In genomic region chr11:60924110-60924905, GRCh38 we compare ENCODE assay signal across 8 cellular contexts. TPM values are rescaled to one million over a fixed set of nuclear protein-coding genes. Genes with fewer than 3 reads are reported as not detected.
DNase-seq lines count a peak whose midpoint lies in the region; ATAC-seq and TF ChIP-seq lines count a peak whose summit lies in the region.

Gene TMEM132A, plus strand, starts transcription at chr11:60924460. Its CDS starts 174 bp downstream, at chr11:60924634.

- H3K9ac ChIP-seq in neural progenitor cell = peak within 1 kb of the TSS; percentile 49

- peaks cover 13% of the 10 kb centered on the region for H3K4me1 ChIP-seq in CD8-positive, alpha-beta T cell (ENCODE audit: insufficient read depth, low read length)
- peaks cover 6% of the 10 kb centered on the region for H3K4me1 ChIP-seq in neural progenitor cell

- H2AFZ ChIP-seq in neural progenitor cell (replicated peaks) = peak within 1 kb of the TSS; percentile 80

- intact Hi-C loops in CD8-positive, alpha-beta T cell (cut with DNase I, micrococcal nuclease) = no loop called here

- peak within 1 kb of the TSS; percentile 12 for H3K27ac Mint-ChIP-seq in CD8-positive, alpha-beta T cell
- H3K27ac Mint-ChIP-seq in activated naive CD4-positive, alpha-beta T cell treated with anti-CD3 and anti-CD28 coated beads, Interleukin-2, amount 50 U/mL, for 72 hours = no peak within 1 kb of the TSS
- peak within 1 kb of the TSS; percentile 87 for H3K27ac Mint-ChIP-seq in neural progenitor cell

- H3K9me3 Mint-ChIP-seq in CD8-positive, alpha-beta T cell = no peaks in the 10 kb centered on the region
- no peaks in the 10 kb centered on the region for H3K9me3 Mint-ChIP-seq in activated naive CD4-positive, alpha-beta T cell treated with anti-CD3 and anti-CD28 coated beads, Interleukin-2, amount 50 U/mL, for 72 hours
- no peaks in the 10 kb centered on the region for H3K9me3 Mint-ChIP-seq in neural progenitor cell

- H3K27me3 ChIP-seq in CD8-positive, alpha-beta T cell (ENCODE audit: insufficient read depth, low read length) = no peaks in the 10 kb centered on the region
- no peaks in the 10 kb centered on the region for H3K27me3 ChIP-seq in neural progenitor cell

- no peak within 1 kb of the TSS for H3K27ac ChIP-seq in CD8-positive, alpha-beta T cell (ENCODE audit: low read depth, low read length)
- H3K27ac ChIP-seq in neural progenitor cell = no peak within 1 kb of the TSS

- H3F3A ChIP-seq in neural progenitor cell (ENCODE audit: low read depth) = no peaks in the 10 kb centered on the region

- peak within 1 kb of the TSS; percentile 67 for H3K4me3 Mint-ChIP-seq in CD8-positive, alpha-beta T cell
- H3K4me3 Mint-ChIP-seq in neural progenitor cell = peak within 1 kb of the TSS; percentile 97

- peak in 2 of 7 experiments; percentile 20 to 57 for DNase-seq in CD8-positive, alpha-beta T cell
- peak; percentile 86 for DNase-seq in GM20000 (ENCODE audit: low spot score)
- peak; percentile 82 for DNase-seq in NCI-H2171 treated with DMSO at 0.1 percent for 48 hours (lab: John Stamatoyannopoulos, UW)
- DNase-seq in activated naive CD4-positive, alpha-beta T cell treated with anti-CD3 and anti-CD28 coated beads, Interleukin-2, amount 50 U/mL, for 72 hours (ENCODE audit: low spot score in 2 of 2) = no peak
- no peak for DNase-seq in glomerular endothelial cell (ENCODE audit: extremely low read depth, low read depth, low spot score)
- peak; percentile 93 for DNase-seq in neural progenitor cell (ENCODE audit: low spot score)
- no peak for DNase-seq in NAMALWA (ENCODE audit: low spot score)

- H3K4me1 Mint-ChIP-seq in CD8-positive, alpha-beta T cell (ENCODE audit: low read depth) = peaks cover 16% of the 10 kb centered on the region
- peaks cover 32% of the 10 kb centered on the region for H3K4me1 Mint-ChIP-seq in neural progenitor cell

- peak; percentile 32 for ATAC-seq in CD8-positive, alpha-beta T cell
- ATAC-seq in activated naive CD4-positive, alpha-beta T cell treated with anti-CD3 and anti-CD28 coated beads, Interleukin-2, amount 50 U/mL, for 72 hours = peak; percentile 39 to 47
- no peak for ATAC-seq in GM21528 (IDR thresholded peaks at IDR 0.05; ENCODE audit: low FRiP score, unreplicated experiment)

- POLR2A ChIA-PET in CD8-positive, alpha-beta T cell (lab: Charles Lee) = interaction anchor here (0.9 to 1.4 kb wide), 4 partner anchors 10 to 21 kb away, joined by 3 to 11 read pairs (median 3); partner anchors contain the start of genes PRPF19 and TMEM109

- no peaks in the 10 kb centered on the region for H3K9me3 ChIP-seq in CD8-positive, alpha-beta T cell (ENCODE audit: low read length)
- H3K9me3 ChIP-seq in neural progenitor cell (ENCODE audit: low read depth) = no peaks in the 10 kb centered on the region

- peak within 1 kb of the TSS; percentile 93 for H3K4me2 ChIP-seq in neural progenitor cell

- H4K20me1 ChIP-seq in neural progenitor cell (ENCODE audit: low read depth) = peaks cover 32% of the 10 kb centered on the region

- peaks cover 17% of the 10 kb centered on the region for H3K79me2 ChIP-seq in neural progenitor cell (ENCODE audit: low read depth)

- H3K36me3 ChIP-seq in CD8-positive, alpha-beta T cell (ENCODE audit: insufficient read depth, low read length) = peaks cover 20% of the 10 kb centered on the region
- no peaks in the 10 kb centered on the region for H3K36me3 ChIP-seq in neural progenitor cell

- H3K36me3 Mint-ChIP-seq in CD8-positive, alpha-beta T cell = peaks cover 38% of the 10 kb centered on the region
- peaks cover 22 to 41% of the 10 kb centered on the region in 2 donors for H3K36me3 Mint-ChIP-seq in activated naive CD4-positive, alpha-beta T cell treated with anti-CD3 and anti-CD28 coated beads, Interleukin-2, amount 50 U/mL, for 72 hours
- peaks cover 25% of the 10 kb centered on the region for H3K36me3 Mint-ChIP-seq in neural progenitor cell

- CTCF ChIA-PET in CD8-positive, alpha-beta T cell (lab: Charles Lee) = interaction anchor here (1.1 to 1.4 kb wide), 2 partner anchors 9 to 11 kb away, joined by 3 to 9 read pairs; partner anchors contain the start of gene TMEM109

- peak within 1 kb of the TSS; percentile 52 for H3K4me3 ChIP-seq in CD8-positive, alpha-beta T cell (ENCODE audit: low read depth, low read length)
- peak within 1 kb of the TSS; percentile 90 for H3K4me3 ChIP-seq in neural progenitor cell

- no peak for TF ChIP-seq CTCF in CD8-positive, alpha-beta T cell (IDR thresholded peaks at IDR 0.05)
- TF ChIP-seq CTCF in GM20000 (IDR thresholded peaks at IDR 0.05; ENCODE audit: extremely low read depth, missing control alignments) = no peak
- no peak for TF ChIP-seq CTCF in neural progenitor cell (IDR thresholded peaks at IDR 0.05)

- peaks cover 2% of the 10 kb centered on the region for H3K27me3 Mint-ChIP-seq in CD8-positive, alpha-beta T cell (ENCODE audit: low read depth)
- peaks cover 2% of the 10 kb centered on the region for H3K27me3 Mint-ChIP-seq in neural progenitor cell (ENCODE audit: insufficient read depth, low read depth)

RNA-seq across cellular contexts. Expression of gene TMEM132A, which starts in this region (rescaled TPM):
- total RNA-seq in CD8-positive, alpha-beta T cell = not detected
- total RNA-seq in activated naive CD4-positive, alpha-beta T cell treated with anti-CD3 and anti-CD28 coated beads, Interleukin-2, amount 50 U/mL, for 72 hours = 1 to 10 TPM in 1 of 2 donors, under 1 TPM in 1; 0.71 to 1.4 TPM
- total RNA-seq in glomerular endothelial cell (238 and 281 TPM in 2 replicates), neural progenitor cell (ENCODE audit: low replicate concordance) (34.0 and 77.2 TPM in 2 replicates)

Comparison
In these comparisons a context has a peak if more than half of its experiments do, and no peak if none do; other contexts are left out.
1. RNA of gene TMEM132A (total RNA-seq): 238 to 281 TPM in glomerular endothelial cell and 34.0 to 77.2 TPM in neural progenitor cell; 0.71 to 1.4 TPM in activated naive CD4-positive, alpha-beta T cell treated with anti-CD3 and anti-CD28 coated beads, Interleukin-2, amount 50 U/mL, for 72 hours and not detected in CD8-positive, alpha-beta T cell; every median in the first group is over 10 times any median in the second.
2. Peak in ATAC-seq and H3K4me3 ChIP-seq in CD8-positive, alpha-beta T cell; RNA of the gene not detected or under 1 TPM.
3. DNase-seq: peak in GM20000 (single experiment), NCI-H2171 treated with DMSO at 0.1 percent for 48 hours (single experiment) and neural progenitor cell (single experiment); none in activated naive CD4-positive, alpha-beta T cell treated with anti-CD3 and anti-CD28 coated beads, Interleukin-2, amount 50 U/mL, for 72 hours (0 of 2), glomerular endothelial cell (single experiment) and NAMALWA (single experiment).
4. H3K27ac Mint-ChIP-seq: peak in CD8-positive, alpha-beta T cell (single experiment) and neural progenitor cell (single experiment); none in activated naive CD4-positive, alpha-beta T cell treated with anti-CD3 and anti-CD28 coated beads, Interleukin-2, amount 50 U/mL, for 72 hours (0 of 2).